Comparison of ENCODE assay signal across 10 cellular contexts in genomic region chr1:78370779-78371482, GRCh38.
DNase-seq lines count a peak whose midpoint lies in the region; ATAC-seq and TF ChIP-seq lines count a peak whose summit lies in the region.
"Had no signal": no experiment of that assay in that cellular context is flagged by ENCODE, and none has a peak within 500 bp of the region (broad histone marks: within the 10 kb centered on the region; RNA-seq: fewer than 3 reads in every experiment).

No MANE protein-coding gene starts in this region.

- H3K27ac Mint-ChIP-seq in T-cell: no peak overlapping the region

- H3K4me3 ChIP-seq in A673 (ENCODE audit: low read depth, low read length, poor library complexity, severe bottlenecking) (no peak overlapping the region), lower lobe of right lung (no peak overlapping the region)

- no peaks in the 10 kb centered on the region for H3K9me3 Mint-ChIP-seq in T-cell

- no peak overlapping the region for H3K27ac ChIP-seq in epithelial cell of prostate
- H3K27ac ChIP-seq in A673 (ENCODE audit: low read depth, low read length, poor library complexity, severe bottlenecking): no peak overlapping the region
- no peak overlapping the region for H3K27ac ChIP-seq in lower lobe of right lung

- H3K4me3 Mint-ChIP-seq in T-cell: no peak overlapping the region

- CTCF ChIA-PET in T-cell (lab: Charles Lee): no interaction called here
- CTCF ChIA-PET in A673 (lab: Charles Lee): no interaction called here

- POLR2A ChIA-PET in T-cell (lab: Charles Lee) (no interaction called here), A673 (lab: Charles Lee; ENCODE audit: low non-redundant PET) (no interaction called here)

- peaks cover 0 to 11% of the 10 kb centered on the region in 2 donors for H3K27me3 Mint-ChIP-seq in T-cell

- BruUV-seq in A673 (replicated peaks; lab: Mats Ljungman, UMichigan): no TSS peak

- H3K27me3 ChIP-seq in A673 (replicated peaks; ENCODE audit: insufficient read depth, low read depth, low read length, poor library complexity): no peaks in the 10 kb centered on the region
- H3K27me3 ChIP-seq in lower lobe of right lung (ENCODE audit: low read depth): no peaks in the 10 kb centered on the region

- intact Hi-C loops in A673 (cut with micrococcal nuclease; ENCODE audit: unreplicated experiment) (no loop called here), lower lobe of right lung (cut with DNase I) (no loop called here)

- H3K36me3 Mint-ChIP-seq in T-cell: no peaks in the 10 kb centered on the region

- H3K36me3 ChIP-seq in A673 (ENCODE audit: insufficient read depth, low read length, poor library complexity, severe bottlenecking): no peaks in the 10 kb centered on the region
- no peaks in the 10 kb centered on the region for H3K36me3 ChIP-seq in lower lobe of right lung

- H3K4me1 Mint-ChIP-seq in T-cell: no peaks in the 10 kb centered on the region

- TF ChIP-seq CTCF in A673 (conservative IDR thresholded peaks at IDR 0.05; ENCODE audit: low read depth, low read length) (no peak), lower lobe of right lung (IDR thresholded peaks at IDR 0.05) (no peak)

- peak; percentile 70 for DNase-seq in AG20443 (ENCODE audit: low spot score)
- DNase-seq in epithelial cell of prostate (ENCODE audit: low read depth, low spot score): peak; percentile 3
- no peak for DNase-seq in T-helper 1 cell
- DNase-seq in T-cell: no peak
- no peak for DNase-seq in A673 (ENCODE audit: low spot score)
- DNase-seq in lower lobe of right lung: no peak
- DNase-seq: activated T-cell treated with anti-CD3 and anti-CD28 coated beads for 4 hours; effector CD4-positive, alpha-beta T cell had no signal

- ATAC-seq in GM21390 (IDR thresholded peaks at IDR 0.05; ENCODE audit: unreplicated experiment): peak; percentile 56
- peak; percentile 73 for ATAC-seq in HG03196 (IDR thresholded peaks at IDR 0.05; ENCODE audit: unreplicated experiment)
- no peak for ATAC-seq in T-cell (replicated peaks in 1 of 4)
- no peak for ATAC-seq in lower lobe of right lung

- H3K4me1 ChIP-seq in A673 (ENCODE audit: insufficient read depth, low read length, poor library complexity, severe bottlenecking): peaks cover 4% of the 10 kb centered on the region
- no peaks in the 10 kb centered on the region for H3K4me1 ChIP-seq in lower lobe of right lung

- H3K9me3 ChIP-seq in A673 (ENCODE audit: low read depth, low read length, poor library complexity, severe bottlenecking) (no peaks in the 10 kb centered on the region), lower lobe of right lung (no peaks in the 10 kb centered on the region)

Comparison
In these comparisons a context has a peak if more than half of its experiments do, and no peak if none do; other contexts are left out.
1. DNase-seq: peak in AG20443 (single experiment) and epithelial cell of prostate (single experiment); none in T-helper 1 cell (0 of 5), T-cell (0 of 34), A673 (single experiment) and lower lobe of right lung (single experiment).
2. ATAC-seq: peak in GM21390 (single experiment) and HG03196 (single experiment); none in T-cell (0 of 4) and lower lobe of right lung (0 of 2).